In genomic region chr9:100351508-100351907, GRCh38 we compare ENCODE assay signal across 8 cellular contexts. TPM values are rescaled to one million over a fixed set of nuclear protein-coding genes. Genes with fewer than 3 reads are reported as not detected.
A peak's percentile ranks its signal among the peaks of the same experiment; 100 is the strongest.
DNase-seq lines count a peak whose midpoint lies in the region; ATAC-seq and TF ChIP-seq lines count a peak whose summit lies in the region.

No MANE protein-coding gene starts in this region.

- H3K27me3 Mint-ChIP-seq in activated T-cell treated with anti-CD3 and anti-CD28 coated beads, Interleukin-2, amount 50 U/mL, for 72 hours (ENCODE audit: low read depth), result no peaks in the 10 kb centered on the region

- TF ChIP-seq CTCF in ascending aorta (IDR thresholded peaks at IDR 0.05) (no peak), right lobe of liver (IDR thresholded peaks at IDR 0.05) (no peak), tibial artery (IDR thresholded peaks at IDR 0.05) (no peak)

- DNase-seq in activated T-cell treated with anti-CD3 and anti-CD28 coated beads, Interleukin-2, amount 50 U/mL, for 72 hours, result no peak
- no peak for DNase-seq in activated T-cell treated with anti-CD3 and anti-CD28 coated beads, Interleukin-2, amount 50 U/mL, for 1 hour
- DNase-seq in ascending aorta (ENCODE audit: low spot score in 2 of 2) (no peak), right lobe of liver (no peak), tibial artery (no peak), DMS 273 treated with DMSO at 0.1 percent for 48 hours (lab: John Stamatoyannopoulos, UW) (no peak), NCI-H1694 (lab: John Stamatoyannopoulos, UW) (no peak)

- peaks cover 0 to 4% of the 10 kb centered on the region in 2 donors for H3K9me3 Mint-ChIP-seq in activated T-cell treated with anti-CD3 and anti-CD28 coated beads, Interleukin-2, amount 50 U/mL, for 72 hours

- peaks cover 3% of the 10 kb centered on the region in 2 donors for H3K4me1 ChIP-seq in ascending aorta
- peaks cover 0 to 10% (median 4%) of the 10 kb centered on the region in 4 donors for H3K4me1 ChIP-seq in right lobe of liver
- peaks cover 0 to 24% (median 9%) of the 10 kb centered on the region in 4 donors for H3K4me1 ChIP-seq in tibial artery

- peaks cover 60% of the 10 kb centered on the region for H3K4me1 Mint-ChIP-seq in activated T-cell treated with anti-CD3 and anti-CD28 coated beads, Interleukin-2, amount 50 U/mL, for 72 hours (ENCODE audit: low read depth)

- H3K27me3 ChIP-seq in ascending aorta, result no peaks in the 10 kb centered on the region
- H3K27me3 ChIP-seq in right lobe of liver, result no peaks in the 10 kb centered on the region
- no peaks in the 10 kb centered on the region for H3K27me3 ChIP-seq in tibial artery

- no peak for ATAC-seq in activated T-cell treated with anti-CD3 and anti-CD28 coated beads, Interleukin-2, amount 50 U/mL, for 72 hours (replicated peaks in 1 of 2)
- ATAC-seq in right lobe of liver (no peak), HG02763 (IDR thresholded peaks at IDR 0.05; ENCODE audit: unreplicated experiment) (no peak)

- TF ChIP-seq POLR2A in right lobe of liver (IDR thresholded peaks at IDR 0.05), result no peak

- WGBS in right lobe of liver (ENCODE audit: insufficient coverage, low coverage, low lambda C conversion rate, missing lambda C conversion rate), result 40% methylated on average over 5 of the region's 5 CpGs

- H3K9me3 ChIP-seq in ascending aorta (no peaks in the 10 kb centered on the region), right lobe of liver (no peaks in the 10 kb centered on the region), tibial artery (no peaks in the 10 kb centered on the region)

- intact Hi-C loops in ascending aorta (cut with DNase I), result loop anchor here (5.0 kb wide), 3 partner anchors 246 to 1046 kb away; partner anchors contain the start of genes MRPL50, STX17 and ZNF189
- intact Hi-C loops in right lobe of liver (cut with DNase I), result no loop called here
- intact Hi-C loops in tibial artery (cut with DNase I; ENCODE audit: low total_unique reads), result loop anchor here (5.0 kb wide), 1 partner anchor 76 kb away; the partner anchor contains the start of gene MSANTD3

- peaks cover 7 to 8% of the 10 kb centered on the region in 2 donors for H3K36me3 Mint-ChIP-seq in activated T-cell treated with anti-CD3 and anti-CD28 coated beads, Interleukin-2, amount 50 U/mL, for 72 hours (ENCODE audit: insufficient read depth in 2 of 2)

- H3K27ac ChIP-seq in ascending aorta (no peak overlapping the region), right lobe of liver (no peak overlapping the region), tibial artery (peak overlapping the region in 1 of 2 donors; percentile 86)

- peak overlapping the region; percentile 97 for H3K4me3 ChIP-seq in ascending aorta
- H3K4me3 ChIP-seq in right lobe of liver, result peak overlapping the region; percentile 80 to 91 (median 88)
- H3K4me3 ChIP-seq in tibial artery, result peak overlapping the region; percentile 95 to 100

- H3K27ac Mint-ChIP-seq in activated T-cell treated with anti-CD3 and anti-CD28 coated beads, Interleukin-2, amount 50 U/mL, for 72 hours, result peak overlapping the region; percentile 95

- H3K4me3 Mint-ChIP-seq in activated T-cell treated with anti-CD3 and anti-CD28 coated beads, Interleukin-2, amount 50 U/mL, for 72 hours, result peak overlapping the region; percentile 96 to 99

- no peaks in the 10 kb centered on the region for H3K36me3 ChIP-seq in ascending aorta
- peaks cover 0 to 2% (median 0%) of the 10 kb centered on the region in 4 donors for H3K36me3 ChIP-seq in right lobe of liver
- peaks cover 0 to 3% (median 0%) of the 10 kb centered on the region in 3 donors for H3K36me3 ChIP-seq in tibial artery

RNA-seq across cellular contexts. Expression of gene TEX10, which starts 1.2 kb away (rescaled TPM):
- total RNA-seq in activated T-cell treated with anti-CD3 and anti-CD28 coated beads, Interleukin-2, amount 50 U/mL, for 72 hours, result 10 to 100 TPM; 17.9 to 20.4 TPM
- total RNA-seq in ascending aorta (2.3 TPM), right lobe of liver (1 to 10 TPM; 2.5 to 6.4 (median 5.0) TPM)

Comparison
In these comparisons a context has a peak if more than half of its experiments do, and no peak if none do; other contexts are left out.
1. intact Hi-C loops: an anchor here in ascending aorta (5.0 kb wide) and tibial artery (5.0 kb wide); none called in right lobe of liver.